ENCODE assay signal across 1 cellular context in the genomic region with DNA sequence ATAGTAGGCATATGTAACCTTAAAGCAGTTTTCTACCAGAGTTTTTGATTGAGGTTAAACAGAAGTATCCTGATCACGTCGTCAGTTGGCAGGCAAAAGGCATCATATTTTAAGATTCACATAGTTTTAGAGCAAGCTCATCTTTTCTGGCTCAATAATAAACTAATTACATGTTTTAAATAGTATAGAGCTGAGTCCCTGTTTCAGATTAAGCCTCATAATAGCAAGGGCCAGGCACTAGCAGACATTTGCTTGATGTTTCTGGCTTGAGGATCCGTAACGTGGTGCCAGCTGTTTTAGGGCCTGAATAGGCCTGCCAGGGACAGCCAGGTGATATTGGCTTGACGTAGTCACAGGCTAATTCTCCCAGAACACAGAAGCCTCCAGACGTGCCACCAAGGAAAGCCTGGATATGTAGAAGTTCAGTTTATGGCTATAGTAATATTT.
TF ChIP-seq lines count a peak whose summit lies in the region.

No MANE protein-coding gene starts in this region.

TF ChIP-seq in WTC11, 78 proteins besides CTCF, POLR2A, EP300 and RAD21 (continued from another document):
- TF ChIP-seq, protein P1, sequence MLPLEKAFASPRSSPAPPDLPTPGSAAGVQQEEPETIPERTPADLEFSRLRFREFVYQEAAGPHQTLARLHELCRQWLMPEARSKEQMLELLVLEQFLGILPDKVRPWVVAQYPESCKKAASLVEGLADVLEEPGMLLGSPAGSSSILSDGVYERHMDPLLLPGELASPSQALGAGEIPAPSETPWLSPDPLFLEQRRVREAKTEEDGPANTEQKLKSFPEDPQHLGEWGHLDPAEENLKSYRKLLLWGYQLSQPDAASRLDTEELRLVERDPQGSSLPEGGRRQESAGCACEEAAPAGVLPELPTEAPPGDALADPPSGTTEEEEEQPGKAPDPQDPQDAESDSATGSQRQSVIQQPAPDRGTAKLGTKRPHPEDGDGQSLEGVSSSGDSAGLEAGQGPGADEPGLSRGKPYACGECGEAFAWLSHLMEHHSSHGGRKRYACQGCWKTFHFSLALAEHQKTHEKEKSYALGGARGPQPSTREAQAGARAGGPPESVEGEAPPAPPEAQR (CRISPR knock-in tag; IDR thresholded peaks at IDR 0.05), result no peak
- TF ChIP-seq, protein P2, sequence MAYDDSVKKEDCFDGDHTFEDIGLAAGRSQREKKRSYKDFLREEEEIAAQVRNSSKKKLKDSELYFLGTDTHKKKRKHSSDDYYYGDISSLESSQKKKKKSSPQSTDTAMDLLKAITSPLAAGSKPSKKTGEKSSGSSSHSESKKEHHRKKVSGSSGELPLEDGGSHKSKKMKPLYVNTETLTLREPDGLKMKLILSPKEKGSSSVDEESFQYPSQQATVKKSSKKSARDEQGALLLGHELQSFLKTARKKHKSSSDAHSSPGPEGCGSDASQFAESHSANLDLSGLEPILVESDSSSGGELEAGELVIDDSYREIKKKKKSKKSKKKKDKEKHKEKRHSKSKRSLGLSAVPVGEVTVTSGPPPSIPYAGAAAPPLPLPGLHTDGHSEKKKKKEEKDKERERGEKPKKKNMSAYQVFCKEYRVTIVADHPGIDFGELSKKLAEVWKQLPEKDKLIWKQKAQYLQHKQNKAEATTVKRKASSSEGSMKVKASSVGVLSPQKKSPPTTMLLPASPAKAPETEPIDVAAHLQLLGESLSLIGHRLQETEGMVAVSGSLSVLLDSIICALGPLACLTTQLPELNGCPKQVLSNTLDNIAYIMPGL (CRISPR knock-in tag; IDR thresholded peaks at IDR 0.05), result no peak
- TF ChIP-seq ATF1 (CRISPR knock-in tag; IDR thresholded peaks at IDR 0.05), result no peak
- TF ChIP-seq TP53 (CRISPR knock-in tag; IDR thresholded peaks at IDR 0.05), result no peak
- TF ChIP-seq, protein P3, sequence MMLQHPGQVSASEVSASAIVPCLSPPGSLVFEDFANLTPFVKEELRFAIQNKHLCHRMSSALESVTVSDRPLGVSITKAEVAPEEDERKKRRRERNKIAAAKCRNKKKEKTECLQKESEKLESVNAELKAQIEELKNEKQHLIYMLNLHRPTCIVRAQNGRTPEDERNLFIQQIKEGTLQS (CRISPR knock-in tag; conservative IDR thresholded peaks at IDR 0.05), result no peak
- TF ChIP-seq KAT7 (CRISPR knock-in tag; IDR thresholded peaks at IDR 0.05; ENCODE audit: borderline replicate concordance), result no peak
- TF ChIP-seq, protein P4, sequence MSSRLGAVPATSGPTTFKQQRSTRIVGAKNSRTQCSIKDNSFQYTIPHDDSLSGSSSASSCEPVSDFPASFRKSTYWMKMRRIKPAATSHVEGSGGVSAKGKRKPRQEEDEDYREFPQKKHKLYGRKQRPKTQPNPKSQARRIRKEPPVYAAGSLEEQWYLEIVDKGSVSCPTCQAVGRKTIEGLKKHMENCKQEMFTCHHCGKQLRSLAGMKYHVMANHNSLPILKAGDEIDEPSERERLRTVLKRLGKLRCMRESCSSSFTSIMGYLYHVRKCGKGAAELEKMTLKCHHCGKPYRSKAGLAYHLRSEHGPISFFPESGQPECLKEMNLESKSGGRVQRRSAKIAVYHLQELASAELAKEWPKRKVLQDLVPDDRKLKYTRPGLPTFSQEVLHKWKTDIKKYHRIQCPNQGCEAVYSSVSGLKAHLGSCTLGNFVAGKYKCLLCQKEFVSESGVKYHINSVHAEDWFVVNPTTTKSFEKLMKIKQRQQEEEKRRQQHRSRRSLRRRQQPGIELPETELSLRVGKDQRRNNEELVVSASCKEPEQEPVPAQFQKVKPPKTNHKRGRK (CRISPR knock-in tag; IDR thresholded peaks at IDR 0.05; ENCODE audit: borderline replicate concordance), result no peak
- TF ChIP-seq, protein P5, sequence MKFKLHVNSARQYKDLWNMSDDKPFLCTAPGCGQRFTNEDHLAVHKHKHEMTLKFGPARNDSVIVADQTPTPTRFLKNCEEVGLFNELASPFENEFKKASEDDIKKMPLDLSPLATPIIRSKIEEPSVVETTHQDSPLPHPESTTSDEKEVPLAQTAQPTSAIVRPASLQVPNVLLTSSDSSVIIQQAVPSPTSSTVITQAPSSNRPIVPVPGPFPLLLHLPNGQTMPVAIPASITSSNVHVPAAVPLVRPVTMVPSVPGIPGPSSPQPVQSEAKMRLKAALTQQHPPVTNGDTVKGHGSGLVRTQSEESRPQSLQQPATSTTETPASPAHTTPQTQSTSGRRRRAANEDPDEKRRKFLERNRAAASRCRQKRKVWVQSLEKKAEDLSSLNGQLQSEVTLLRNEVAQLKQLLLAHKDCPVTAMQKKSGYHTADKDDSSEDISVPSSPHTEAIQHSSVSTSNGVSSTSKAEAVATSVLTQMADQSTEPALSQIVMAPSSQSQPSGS (CRISPR knock-in tag; IDR thresholded peaks at IDR 0.05; ENCODE audit: borderline replicate concordance, low read depth), result no peak
- no peak for TF ChIP-seq FOXP1 (CRISPR knock-in tag; IDR thresholded peaks at IDR 0.05; ENCODE audit: borderline replicate concordance)
- TF ChIP-seq JUN (CRISPR knock-in tag; IDR thresholded peaks at IDR 0.05), result no peak
- no peak for TF ChIP-seq SMAD4 (CRISPR knock-in tag; IDR thresholded peaks at IDR 0.05)
